In genomic region chr3:64902117-64902516, GRCh38 we compare ENCODE assay signal across 19 cellular contexts.
A peak's percentile ranks its signal among the peaks of the same experiment; 100 is the strongest.
DNase-seq lines count a peak whose midpoint lies in the region; ATAC-seq and TF ChIP-seq lines count a peak whose summit lies in the region.
"Had no signal": no experiment of that assay in that cellular context is flagged by ENCODE, and none has a peak within 500 bp of the region (broad histone marks: within the 10 kb centered on the region; RNA-seq: fewer than 3 reads in every experiment).

No MANE protein-coding gene starts in this region.

- no peaks in the 10 kb centered on the region for H4K20me1 ChIP-seq in GM23338 (replicated peaks; ENCODE audit: insufficient read depth)

- H3K4me3 ChIP-seq in GM23338, result no peak overlapping the region
- no peak overlapping the region for H3K4me3 ChIP-seq in coronary artery
- no peak overlapping the region for H3K4me3 ChIP-seq in right cardiac atrium (ENCODE audit: low read length)
- H3K4me3 ChIP-seq in skeletal muscle tissue (ENCODE audit: low read length in 3 of 3), result no peak overlapping the region
- H3K4me3 ChIP-seq: A549, K562, MG63 had no signal

- H3K27me3 Mint-ChIP-seq in GM23338 (ENCODE audit: insufficient read depth, low read depth, poor library complexity) (no peaks in the 10 kb centered on the region), chondrocyte (ENCODE audit: low read depth) (no peaks in the 10 kb centered on the region)
- H3K27me3 Mint-ChIP-seq: B cell had no signal

- H3K9me2 ChIP-seq in GM23338 (ENCODE audit: insufficient read depth), result no peaks in the 10 kb centered on the region

- peaks cover 9% of the 10 kb centered on the region for H3K4me1 ChIP-seq in GM23338 (ENCODE audit: insufficient read depth)
- peaks cover 13% of the 10 kb centered on the region for H3K4me1 ChIP-seq in right cardiac atrium (ENCODE audit: control insufficient read depth, insufficient read depth, low read length)
- H3K4me1 ChIP-seq in skeletal muscle tissue (ENCODE audit: control insufficient read depth in 3 of 3, insufficient read depth in 3 of 3, low read length in 3 of 3), result peaks cover 23 to 26% (median 26%) of the 10 kb centered on the region in 3 donors
- H3K4me1 ChIP-seq: A549 had no signal

- H3K36me3 ChIP-seq in GM23338 (ENCODE audit: insufficient read depth) (no peaks in the 10 kb centered on the region), skeletal muscle tissue (ENCODE audit: control insufficient read depth in 3 of 3, insufficient read depth in 3 of 3, low read length in 3 of 3) (no peaks in the 10 kb centered on the region)
- H3K36me3 ChIP-seq: MG63 had no signal

- 29% methylated on average over 2 of the region's 2 CpGs for WGBS in right cardiac atrium

- H3K36me3 Mint-ChIP-seq in GM23338 (ENCODE audit: low read depth) (no peaks in the 10 kb centered on the region), chondrocyte (ENCODE audit: low read depth) (no peaks in the 10 kb centered on the region)

- H3K4me1 Mint-ChIP-seq in GM23338 (peaks cover 26% of the 10 kb centered on the region), chondrocyte (ENCODE audit: low read depth) (peaks cover 47% of the 10 kb centered on the region)
- H3K4me1 Mint-ChIP-seq: B cell had no signal

- H3K9ac ChIP-seq in skeletal muscle tissue (ENCODE audit: low read depth in 1 of 3, low read length in 3 of 3), result no peak overlapping the region

- no peaks in the 10 kb centered on the region for H3K79me2 ChIP-seq in GM23338 (replicated peaks; ENCODE audit: insufficient read depth)

- no peak overlapping the region for H3K4me3 Mint-ChIP-seq in GM23338
- no peak overlapping the region for H3K4me3 Mint-ChIP-seq in chondrocyte (ENCODE audit: unreplicated experiment)
- H3K4me3 Mint-ChIP-seq: B cell had no signal

- H3K27ac Mint-ChIP-seq in GM23338, result 0 out of 2 replicates have a peak overlapping the region, but pooled peaks have one; percentile 9
- H3K27ac Mint-ChIP-seq in chondrocyte (ENCODE audit: unreplicated experiment), result no peak overlapping the region
- H3K27ac Mint-ChIP-seq: B cell had no signal

- H3K9me3 ChIP-seq in right cardiac atrium (ENCODE audit: control insufficient read depth, low read length) (no peaks in the 10 kb centered on the region), skeletal muscle tissue (ENCODE audit: control insufficient read depth in 3 of 3, low read length in 3 of 3) (no peaks in the 10 kb centered on the region)
- H3K9me3 ChIP-seq: A549, MG63 had no signal

- H3K9me3 Mint-ChIP-seq in GM23338 (no peaks in the 10 kb centered on the region), chondrocyte (ENCODE audit: low read depth) (no peaks in the 10 kb centered on the region)

- DNase-seq in GM23338 (ENCODE audit: low spot score), result no peak
- no peak for DNase-seq in coronary artery (ENCODE audit: low spot score)
- DNase-seq in right cardiac atrium, result peak in 2 of 3 donors; percentile 41 to 55
- no peak for DNase-seq in chondrocyte (ENCODE audit: low spot score)
- no peak for DNase-seq in HT-29 (ENCODE audit: low spot score)
- no peak for DNase-seq in NCI-H1092 (lab: John Stamatoyannopoulos, UW)
- DNase-seq: EL, MG63, NCI-H1417 treated with DMSO at 0.1 percent for 48 hours, NCI-H187, NCI-H446, NCI-H526, OCI-M1 had no signal

- H3K27ac ChIP-seq in GM23338 (ENCODE audit: low read depth) (no peak overlapping the region; the same call in 1 of the 2 replicates), coronary artery (peak overlapping the region; percentile 0 to 67), right cardiac atrium (ENCODE audit: low read length) (peak overlapping the region; percentile 47), skeletal muscle tissue (ENCODE audit: low read depth, low read length) (peak overlapping the region; percentile 51)
- H3K27ac ChIP-seq: A549 had no signal

- ATAC-seq in GM23338, result no peak
- peak; percentile 25 to 50 for ATAC-seq in right cardiac atrium
- ATAC-seq in GM21723 (IDR thresholded peaks at IDR 0.05; ENCODE audit: unreplicated experiment), result no peak
- ATAC-seq: A549, HepG2, K562 had no signal

- intact Hi-C loops in right cardiac atrium (cut with DNase I), result loop anchor here in 2 of 4 donors (10.0 kb wide), 2 partner anchors 207 to 217 kb away; partner anchors contain the start of gene ADAMTS9 (in 1 of the 2)

- H3K4me2 ChIP-seq in GM23338, result no peak overlapping the region; the same call in 1 of the 2 replicates
- H3K4me2 ChIP-seq: A549 had no signal

- no peaks in the 10 kb centered on the region for H3K27me3 ChIP-seq in GM23338 (ENCODE audit: insufficient read depth)
- no peaks in the 10 kb centered on the region for H3K27me3 ChIP-seq in right cardiac atrium (ENCODE audit: control insufficient read depth, insufficient read depth)
- H3K27me3 ChIP-seq in skeletal muscle tissue (ENCODE audit: control insufficient read depth in 3 of 3, insufficient read depth in 3 of 3, low read length in 3 of 3), result no peaks in the 10 kb centered on the region
- H3K27me3 ChIP-seq: MG63 had no signal

- TF ChIP-seq CTCF in GM23338 (conservative IDR thresholded peaks at IDR 0.05; ENCODE audit: low read depth in 2 of 2) (no peak), coronary artery (IDR thresholded peaks at IDR 0.05) (no peak), chondrocyte (IDR thresholded peaks at IDR 0.05) (no peak)

- no peak overlapping the region for H2AFZ ChIP-seq in GM23338

- H3F3A ChIP-seq in GM23338 (replicated peaks; ENCODE audit: low read depth), result no peaks in the 10 kb centered on the region

TF ChIP-seq in GM23338, 12 proteins besides CTCF, POLR2A, EP300 and RAD21 (continues in another document):
- TF ChIP-seq ZNF114 (CRISPR knock-in tag; IDR thresholded peaks at IDR 0.05) (no peak), STAT1 (IDR thresholded peaks at IDR 0.05; ENCODE audit: unreplicated experiment) (no peak), CREB1 (CRISPR knock-in tag; IDR thresholded peaks at IDR 0.05; ENCODE audit: low read depth) (no peak), POLR2AphosphoS5 (IDR thresholded peaks at IDR 0.05; ENCODE audit: low read depth) (no peak), NANOG (IDR thresholded peaks at IDR 0.05; ENCODE audit: borderline replicate concordance) (no peak), JUNB (IDR thresholded peaks at IDR 0.05; ENCODE audit: unreplicated experiment) (no peak), EZH2phosphoT487 (IDR thresholded peaks at IDR 0.05; ENCODE audit: unreplicated experiment) (no peak), ZNF331 (CRISPR knock-in tag; IDR thresholded peaks at IDR 0.05; ENCODE audit: low read depth) (no peak), EZH2 (IDR thresholded peaks at IDR 0.05; ENCODE audit: low read depth, unreplicated experiment) (no peak)
- TF ChIP-seq, protein P1, sequence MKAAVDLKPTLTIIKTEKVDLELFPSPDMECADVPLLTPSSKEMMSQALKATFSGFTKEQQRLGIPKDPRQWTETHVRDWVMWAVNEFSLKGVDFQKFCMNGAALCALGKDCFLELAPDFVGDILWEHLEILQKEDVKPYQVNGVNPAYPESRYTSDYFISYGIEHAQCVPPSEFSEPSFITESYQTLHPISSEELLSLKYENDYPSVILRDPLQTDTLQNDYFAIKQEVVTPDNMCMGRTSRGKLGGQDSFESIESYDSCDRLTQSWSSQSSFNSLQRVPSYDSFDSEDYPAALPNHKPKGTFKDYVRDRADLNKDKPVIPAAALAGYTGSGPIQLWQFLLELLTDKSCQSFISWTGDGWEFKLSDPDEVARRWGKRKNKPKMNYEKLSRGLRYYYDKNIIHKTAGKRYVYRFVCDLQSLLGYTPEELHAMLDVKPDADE (IDR thresholded peaks at IDR 0.05), result no peak

Comparison
In these comparisons a context has a peak if more than half of its experiments do, and no peak if none do; other contexts are left out.
1. ATAC-seq: peak in right cardiac atrium (2 of 2); none in GM23338 (single experiment) and GM21723 (single experiment).
2. DNase-seq: peak in right cardiac atrium (2 of 3); none in GM23338 (single experiment), coronary artery (single experiment), chondrocyte (single experiment), HT-29 (single experiment) and NCI-H1092 (single experiment).